ENCODE assay signal across 8 cellular contexts in the genomic region with DNA sequence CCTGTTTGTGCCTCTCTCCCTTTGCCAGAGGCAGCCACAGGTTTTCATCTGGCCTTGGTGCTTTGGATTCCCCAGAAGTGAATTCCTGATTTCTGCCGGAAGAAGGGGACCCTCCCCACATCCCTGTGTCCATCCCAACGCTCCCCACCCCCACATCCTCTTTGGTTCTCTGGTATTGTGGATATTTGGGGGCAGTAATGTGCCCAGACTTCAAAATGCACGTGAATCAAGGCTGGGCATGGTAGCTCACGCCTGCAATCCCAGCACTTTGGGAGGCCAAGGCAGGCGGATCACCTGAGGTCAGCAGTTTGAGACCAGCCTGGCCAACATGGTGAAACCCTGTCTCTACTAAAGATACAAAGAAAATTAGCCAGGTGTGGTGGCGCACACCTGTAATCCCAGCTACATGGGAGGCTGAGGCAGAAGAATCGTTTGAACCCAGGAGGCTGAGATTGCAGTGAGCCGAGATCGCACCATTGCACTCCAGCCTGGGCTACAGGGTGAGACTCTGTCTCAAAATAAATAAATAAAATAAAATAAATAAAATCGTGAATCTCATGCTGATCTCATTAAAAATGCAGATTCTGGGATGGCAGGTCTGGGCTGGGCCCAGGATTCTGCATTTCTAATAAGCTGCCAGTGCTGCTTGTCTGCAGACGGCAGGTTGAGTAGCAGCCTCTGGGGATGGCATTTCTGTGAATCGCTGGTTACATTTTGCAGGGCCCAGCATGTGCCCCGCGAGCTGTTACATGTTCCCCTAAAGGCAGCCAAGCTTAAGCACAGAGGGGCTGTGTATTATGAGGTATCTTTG. TPM values are rescaled to one million over a fixed set of nuclear protein-coding genes. Genes with fewer than 3 reads are reported as not detected.
DNase-seq lines count a peak whose midpoint lies in the region; ATAC-seq, FAIRE-seq and TF ChIP-seq lines count a peak whose summit lies in the region.
"Not testable (repeated sequence)": the region's sequence is repeated elsewhere in the genome, so short reads cannot be mapped to it uniquely, and the experiment has no call there.

No MANE protein-coding gene starts in this region.

- not testable (repeated sequence) for H3K4me3 ChIP-seq in A549; GM23338; SJCRH30; mammary epithelial cell (replicated peaks in 1 of 3; ENCODE audit: insufficient read depth in 1 of 3, low read depth in 2 of 3, low read length in 3 of 3); mucosa of rectum (ENCODE audit: low read length in 2 of 2); smooth muscle cell

- H3K79me2 ChIP-seq in GM23338 (replicated peaks; ENCODE audit: insufficient read depth); smooth muscle cell (ENCODE audit: low read depth): not testable (repeated sequence)
- peaks cover 32% of the 10 kb centered on the region for H3K79me2 ChIP-seq in mammary epithelial cell (ENCODE audit: insufficient read depth, low read length)

- 86% methylated on average over 14 of the region's 14 CpGs for WGBS in A549 (ENCODE audit: missing lambda C conversion rate)
- 77% methylated on average over 14 of the region's 14 CpGs for WGBS in mammary epithelial cell (ENCODE audit: low coverage, missing lambda C conversion rate)
- WGBS in smooth muscle cell (ENCODE audit: low lambda C conversion rate), result 95% methylated on average over 14 of the region's 14 CpGs

- H3K4me1 Mint-ChIP-seq in GM23338, result peaks cover 33% of the 10 kb centered on the region
- peaks cover 39% of the 10 kb centered on the region for H3K4me1 Mint-ChIP-seq in activated T-cell treated with anti-CD3 and anti-CD28 coated beads, Interleukin-2, amount 50 U/mL, for 72 hours (ENCODE audit: low read depth)

- not testable (repeated sequence) for FAIRE-seq in A549 (lab: Jason Lieb, UNC)

- not testable (repeated sequence) for H3K36me3 ChIP-seq in GM23338 (ENCODE audit: insufficient read depth); mammary epithelial cell (ENCODE audit: insufficient read depth, low read length); mucosa of rectum (ENCODE audit: control insufficient read depth in 2 of 2, insufficient read depth in 2 of 2, low read length in 2 of 2); smooth muscle cell (ENCODE audit: low read depth)
- H3K36me3 ChIP-seq in SJCRH30, result peaks cover 21% of the 10 kb centered on the region

- not testable (repeated sequence) for H3K9me3 Mint-ChIP-seq in GM23338; activated T-cell treated with anti-CD3 and anti-CD28 coated beads, Interleukin-2, amount 50 U/mL, for 72 hours

- CTCF ChIA-PET in A549 (lab: Yijun Ruan, JAX), result interaction anchor here (0.9 to 6.5 kb wide), 5 partner anchors 9 to 48 kb away, joined by 3 to 54 read pairs (median 4); no protein-coding TSS in a partner anchor
- CTCF ChIA-PET in mammary epithelial cell (lab: Charles Lee; ENCODE audit: low non-redundant PET), result interaction anchor here (0.6 kb wide), 1 partner anchor 42 kb away, joined by 6 read pairs; no protein-coding TSS in a partner anchor

- not testable (repeated sequence) for BruUV-seq in mammary epithelial cell (replicated peaks; lab: Mats Ljungman, UMichigan)

- not testable (repeated sequence) for TF ChIP-seq CTCF in A549 (IDR thresholded peaks at IDR 0.05); GM23338 (conservative IDR thresholded peaks at IDR 0.05; ENCODE audit: low read depth in 2 of 2); mammary epithelial cell (conservative IDR thresholded peaks at IDR 0.05 in 1 of 2, IDR thresholded peaks at IDR 0.05 in 1 of 2; ENCODE audit: extremely low read depth in 1 of 2, insufficient read depth in 1 of 2, low read depth in 1 of 2, low read length in 2 of 2); smooth muscle cell (IDR thresholded peaks at IDR 0.05; ENCODE audit: borderline replicate concordance, insufficient read depth, poor library complexity, severe bottlenecking)

- intact Hi-C loops in mammary epithelial cell (cut with micrococcal nuclease); cardiac septum (cut with DNase I): not testable (repeated sequence)

- ATAC-seq in A549; GM23338; activated T-cell treated with anti-CD3 and anti-CD28 coated beads, Interleukin-2, amount 50 U/mL, for 72 hours (replicated peaks in 1 of 2): not testable (repeated sequence)

- H3F3A ChIP-seq in GM23338 (replicated peaks; ENCODE audit: low read depth); smooth muscle cell (ENCODE audit: low read depth): not testable (repeated sequence)

- not testable (repeated sequence) for TF ChIP-seq RAD21 in A549 (conservative IDR thresholded peaks at IDR 0.05 in 1 of 2, IDR thresholded peaks at IDR 0.05 in 1 of 2)

- not testable (repeated sequence) for H3K27me3 ChIP-seq in GM23338 (ENCODE audit: insufficient read depth); SJCRH30; mammary epithelial cell (ENCODE audit: insufficient read depth, low read length); mucosa of rectum (ENCODE audit: control insufficient read depth in 2 of 2, insufficient read depth in 2 of 2, low read length in 2 of 2); smooth muscle cell (ENCODE audit: low read depth)

- peaks cover 21% of the 10 kb centered on the region for H3K27me3 Mint-ChIP-seq in GM23338 (ENCODE audit: insufficient read depth, low read depth, poor library complexity)
- not testable (repeated sequence) for H3K27me3 Mint-ChIP-seq in activated T-cell treated with anti-CD3 and anti-CD28 coated beads, Interleukin-2, amount 50 U/mL, for 72 hours (ENCODE audit: low read depth)

- not testable (repeated sequence) for H3K9me3 ChIP-seq in A549; SJCRH30 (replicated peaks); mammary epithelial cell (replicated peaks; ENCODE audit: insufficient read depth, low read length); mucosa of rectum (ENCODE audit: control insufficient read depth in 2 of 2, low read length in 2 of 2); smooth muscle cell (replicated peaks; ENCODE audit: low read depth)

- peak overlapping the region; percentile 50; the same call in 1 of the 2 replicates for H3K27ac Mint-ChIP-seq in GM23338
- H3K27ac Mint-ChIP-seq in activated T-cell treated with anti-CD3 and anti-CD28 coated beads, Interleukin-2, amount 50 U/mL, for 72 hours, result peak overlapping the region; percentile 63

- not testable (repeated sequence) for H3K9ac ChIP-seq in mammary epithelial cell (ENCODE audit: insufficient read depth, low read length); mucosa of rectum (ENCODE audit: low read depth in 1 of 2, low read length in 2 of 2); smooth muscle cell (ENCODE audit: low read depth)

- POLR2A ChIA-PET in A549 (lab: Yijun Ruan, JAX), result not testable (repeated sequence)

- H2AFZ ChIP-seq in GM23338; mammary epithelial cell (ENCODE audit: low read depth, low read length); smooth muscle cell (ENCODE audit: low read depth): not testable (repeated sequence)

- not testable (repeated sequence) for TF ChIP-seq EP300 in A549 (IDR thresholded peaks at IDR 0.05)

- H3K4me2 ChIP-seq in A549 (peak overlapping the region; percentile 64), mammary epithelial cell (ENCODE audit: insufficient read depth, low read depth, low read length) (peak overlapping the region; percentile 29)
- H3K4me2 ChIP-seq in GM23338, smooth muscle cell: not testable (repeated sequence)

- in situ Hi-C loops in mammary epithelial cell (cut with MboI; ENCODE audit: low sequenced_read_pairs in 2 of 2), result not testable (repeated sequence)

- not testable (repeated sequence) for H4K20me1 ChIP-seq in GM23338 (replicated peaks; ENCODE audit: insufficient read depth); mammary epithelial cell (ENCODE audit: insufficient read depth, low read length); smooth muscle cell (ENCODE audit: low read depth)

- TF ChIP-seq POLR2A in A549 (IDR thresholded peaks at IDR 0.05; ENCODE audit: low read length), result not testable (repeated sequence)

- not testable (repeated sequence) for DNase-seq in A549 (ENCODE audit: low read depth in 1 of 2, low spot score in 1 of 2); GM23338 (ENCODE audit: low spot score); SJCRH30; activated T-cell treated with anti-CD3 and anti-CD28 coated beads, Interleukin-2, amount 50 U/mL, for 72 hours; mammary epithelial cell; smooth muscle cell (lab: John Stamatoyannopoulos, UW; ENCODE audit: unreplicated experiment)
- DNase-seq in cardiac septum (ENCODE audit: low spot score), result peak; percentile 68

- dilution Hi-C loops in mammary epithelial cell (cut with HindIII; ENCODE audit: low sequenced_read_pairs), result loop anchor here (5.0 kb wide), 1 partner anchor 58 kb away; no protein-coding TSS in a partner anchor

- H3K27ac ChIP-seq in A549 (peak overlapping the region; percentile 92 to 94), SJCRH30 (peak overlapping the region; percentile 86), mucosa of rectum (ENCODE audit: low read depth in 2 of 2, low read length in 2 of 2) (peak overlapping the region; percentile 35 to 38), smooth muscle cell (ENCODE audit: low read depth) (peak overlapping the region; percentile 41)
- H3K27ac ChIP-seq in GM23338 (ENCODE audit: low read depth); mammary epithelial cell (ENCODE audit: insufficient read depth, low read depth, low read length): not testable (repeated sequence)

- H3K4me3 Mint-ChIP-seq in GM23338, result not testable (repeated sequence)
- peak overlapping the region in 1 of 2 donors; percentile 14 for H3K4me3 Mint-ChIP-seq in activated T-cell treated with anti-CD3 and anti-CD28 coated beads, Interleukin-2, amount 50 U/mL, for 72 hours

- not testable (repeated sequence) for H3K9me2 ChIP-seq in GM23338 (ENCODE audit: insufficient read depth)

- H3K36me3 Mint-ChIP-seq in GM23338 (ENCODE audit: low read depth); activated T-cell treated with anti-CD3 and anti-CD28 coated beads, Interleukin-2, amount 50 U/mL, for 72 hours (ENCODE audit: insufficient read depth in 2 of 2): not testable (repeated sequence)

- H3K4me1 ChIP-seq in A549 (peaks cover 82% of the 10 kb centered on the region), SJCRH30 (peaks cover 61% of the 10 kb centered on the region), mammary epithelial cell (ENCODE audit: insufficient read depth, low read length) (peaks cover 30% of the 10 kb centered on the region), mucosa of rectum (ENCODE audit: control insufficient read depth in 2 of 2, insufficient read depth in 2 of 2, low read length in 2 of 2) (peaks cover 29 to 40% of the 10 kb centered on the region in 2 donors), smooth muscle cell (ENCODE audit: low read depth) (peaks cover 11% of the 10 kb centered on the region)
- not testable (repeated sequence) for H3K4me1 ChIP-seq in GM23338 (ENCODE audit: insufficient read depth)

RNA-seq across cellular contexts. Expression of a gene that starts 48.9 kb away (rescaled TPM):
- polyA plus RNA-seq in A549 (2011; rRNA removed) (22.3 and 24.7 TPM in 2 replicates), A549 (2017; fragmentation: RNase III; extraction: RNeasy Plus Mini Kit Qiagen cat#74134 plus additional on column Dnase treatment) (26.5 to 28.5 TPM (median 26.7 TPM) in 3 replicates), GM23338 (2016; fragmentation: Nextera tagmentation; extraction: Ambion mirVana) (2.5 and 2.8 TPM in 2 replicates), mammary epithelial cell (17.0 TPM), smooth muscle cell (6.0 and 11.5 TPM in 2 replicates)
- 28.9 and 30.2 TPM in 2 replicates for polyA plus RNA-seq in A549 (2012; cell fraction: cytosol; rRNA removed)
- polyA plus RNA-seq in A549 (2012; cell fraction: nucleus; rRNA removed), result 21.6 and 25.1 TPM in 2 replicates
- polyA minus RNA-seq in A549 (2011; rRNA and poly(A)+ RNA removed), result 31.0 and 31.9 TPM in 2 replicates
- 5.6 and 8.4 TPM in 2 replicates for total RNA-seq in GM23338 (2014; rRNA removed; shearing (Covaris generic))
- 32.5 and 33.4 TPM in 2 replicates for total RNA-seq in SJCRH30 (2014; rRNA removed; shearing (Covaris generic))
- 10 to 100 TPM; 22.6 to 29.8 TPM for total RNA-seq in activated T-cell treated with anti-CD3 and anti-CD28 coated beads, Interleukin-2, amount 50 U/mL, for 72 hours
- total RNA-seq in mammary epithelial cell (10 to 100 TPM; 16.0 to 26.6 TPM), cardiac septum (24.0 TPM), smooth muscle cell (6.1 TPM in 2 replicates)
- 66.3 TPM for polyA minus RNA-seq in mammary epithelial cell
